In the genomic region with DNA sequence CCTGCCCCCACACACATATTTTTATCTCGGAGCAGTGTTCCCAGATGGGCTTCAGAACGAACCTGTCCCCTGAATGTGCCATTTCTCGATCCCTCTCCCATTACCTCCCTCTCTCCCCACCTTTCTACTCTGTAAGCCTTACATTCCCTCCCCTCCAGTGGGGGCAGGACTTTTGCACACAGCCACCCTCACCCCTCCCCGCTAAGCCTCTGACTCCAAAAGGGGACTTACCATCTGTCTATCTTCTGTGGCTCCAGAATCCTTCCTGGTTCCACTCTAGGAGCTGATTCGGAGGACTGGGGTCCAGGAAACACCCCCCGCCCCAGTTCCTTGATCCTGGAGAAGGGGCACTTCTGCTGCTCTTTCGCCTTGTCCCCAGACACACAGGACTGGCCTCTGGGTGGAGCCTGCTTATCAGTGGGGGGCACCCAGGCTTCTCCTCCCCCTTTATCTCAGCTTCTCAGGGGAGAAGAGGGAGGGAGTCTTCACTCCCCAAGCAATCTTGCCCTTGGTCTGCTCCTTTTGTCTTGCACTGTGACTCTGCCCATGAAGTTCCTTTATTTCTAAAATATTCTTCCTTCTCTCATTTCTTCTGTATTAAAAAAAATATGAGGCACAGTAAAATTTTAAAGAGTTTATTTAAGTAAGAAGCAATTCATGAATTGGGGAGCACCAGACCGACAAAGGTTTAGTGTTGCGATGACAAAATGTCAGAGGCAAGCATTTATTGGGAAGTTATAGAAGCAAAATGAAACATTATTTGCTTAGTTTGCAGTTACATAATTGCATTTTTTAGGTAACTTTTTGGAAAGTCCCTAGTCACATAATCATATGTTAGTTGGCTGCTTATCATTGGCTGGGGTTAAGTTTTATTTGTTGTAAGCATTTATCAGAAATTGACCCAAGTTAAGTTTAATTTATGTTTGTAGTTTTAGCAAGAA, we compare ENCODE assay signal across 1 cellular context.
TF ChIP-seq lines count a peak whose summit lies in the region.

A gene with protein sequence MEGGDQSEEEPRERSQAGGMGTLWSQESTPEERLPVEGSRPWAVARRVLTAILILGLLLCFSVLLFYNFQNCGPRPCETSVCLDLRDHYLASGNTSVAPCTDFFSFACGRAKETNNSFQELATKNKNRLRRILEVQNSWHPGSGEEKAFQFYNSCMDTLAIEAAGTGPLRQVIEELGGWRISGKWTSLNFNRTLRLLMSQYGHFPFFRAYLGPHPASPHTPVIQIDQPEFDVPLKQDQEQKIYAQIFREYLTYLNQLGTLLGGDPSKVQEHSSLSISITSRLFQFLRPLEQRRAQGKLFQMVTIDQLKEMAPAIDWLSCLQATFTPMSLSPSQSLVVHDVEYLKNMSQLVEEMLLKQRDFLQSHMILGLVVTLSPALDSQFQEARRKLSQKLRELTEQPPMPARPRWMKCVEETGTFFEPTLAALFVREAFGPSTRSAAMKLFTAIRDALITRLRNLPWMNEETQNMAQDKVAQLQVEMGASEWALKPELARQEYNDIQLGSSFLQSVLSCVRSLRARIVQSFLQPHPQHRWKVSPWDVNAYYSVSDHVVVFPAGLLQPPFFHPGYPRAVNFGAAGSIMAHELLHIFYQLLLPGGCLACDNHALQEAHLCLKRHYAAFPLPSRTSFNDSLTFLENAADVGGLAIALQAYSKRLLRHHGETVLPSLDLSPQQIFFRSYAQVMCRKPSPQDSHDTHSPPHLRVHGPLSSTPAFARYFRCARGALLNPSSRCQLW (minus strand): TSS at position 391 of the 941 bp plus-strand sequence. CDS start 157 bp downstream, at position 234.

TF ChIP-seq in K562, 482 proteins besides CTCF, POLR2A, EP300 and RAD21 (continued from another document and continues in another):
- TF ChIP-seq, protein P1, sequence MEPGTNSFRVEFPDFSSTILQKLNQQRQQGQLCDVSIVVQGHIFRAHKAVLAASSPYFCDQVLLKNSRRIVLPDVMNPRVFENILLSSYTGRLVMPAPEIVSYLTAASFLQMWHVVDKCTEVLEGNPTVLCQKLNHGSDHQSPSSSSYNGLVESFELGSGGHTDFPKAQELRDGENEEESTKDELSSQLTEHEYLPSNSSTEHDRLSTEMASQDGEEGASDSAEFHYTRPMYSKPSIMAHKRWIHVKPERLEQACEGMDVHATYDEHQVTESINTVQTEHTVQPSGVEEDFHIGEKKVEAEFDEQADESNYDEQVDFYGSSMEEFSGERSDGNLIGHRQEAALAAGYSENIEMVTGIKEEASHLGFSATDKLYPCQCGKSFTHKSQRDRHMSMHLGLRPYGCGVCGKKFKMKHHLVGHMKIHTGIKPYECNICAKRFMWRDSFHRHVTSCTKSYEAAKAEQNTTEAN (CRISPR knock-in tag; IDR thresholded peaks at IDR 0.05) = no peak
- TF ChIP-seq ATF1 (CRISPR knock-in tag; IDR thresholded peaks at IDR 0.05) = no peak
- peak; percentile 61; the same call in 1 of the 2 replicates for TF ChIP-seq ATF1 (tag; IDR thresholded peaks at IDR 0.05)
- TF ChIP-seq ZC3H8 (IDR thresholded peaks at IDR 0.05) = no peak
- TF ChIP-seq, protein P2, sequence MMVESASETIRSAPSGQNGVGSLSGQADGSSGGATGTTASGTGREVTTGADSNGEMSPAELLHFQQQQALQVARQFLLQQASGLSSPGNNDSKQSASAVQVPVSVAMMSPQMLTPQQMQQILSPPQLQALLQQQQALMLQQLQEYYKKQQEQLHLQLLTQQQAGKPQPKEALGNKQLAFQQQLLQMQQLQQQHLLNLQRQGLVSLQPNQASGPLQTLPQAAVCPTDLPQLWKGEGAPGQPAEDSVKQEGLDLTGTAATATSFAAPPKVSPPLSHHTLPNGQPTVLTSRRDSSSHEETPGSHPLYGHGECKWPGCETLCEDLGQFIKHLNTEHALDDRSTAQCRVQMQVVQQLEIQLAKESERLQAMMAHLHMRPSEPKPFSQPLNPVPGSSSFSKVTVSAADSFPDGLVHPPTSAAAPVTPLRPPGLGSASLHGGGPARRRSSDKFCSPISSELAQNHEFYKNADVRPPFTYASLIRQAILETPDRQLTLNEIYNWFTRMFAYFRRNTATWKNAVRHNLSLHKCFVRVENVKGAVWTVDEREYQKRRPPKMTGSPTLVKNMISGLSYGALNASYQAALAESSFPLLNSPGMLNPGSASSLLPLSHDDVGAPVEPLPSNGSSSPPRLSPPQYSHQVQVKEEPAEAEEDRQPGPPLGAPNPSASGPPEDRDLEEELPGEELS (CRISPR knock-in tag; IDR thresholded peaks at IDR 0.05; ENCODE audit: borderline replicate concordance) = no peak; the same call in 1 of the 2 replicates
- TF ChIP-seq, protein P3, sequence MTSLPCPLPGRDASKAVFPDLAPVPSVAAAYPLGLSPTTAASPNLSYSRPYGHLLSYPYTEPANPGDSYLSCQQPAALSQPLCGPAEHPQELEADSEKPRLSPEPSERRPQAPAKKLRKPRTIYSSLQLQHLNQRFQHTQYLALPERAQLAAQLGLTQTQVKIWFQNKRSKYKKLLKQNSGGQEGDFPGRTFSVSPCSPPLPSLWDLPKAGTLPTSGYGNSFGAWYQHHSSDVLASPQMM (CRISPR knock-in tag; IDR thresholded peaks at IDR 0.05) = no peak
- TF ChIP-seq CCAR2 (IDR thresholded peaks at IDR 0.05; ENCODE audit: low read depth, low read length) = no peak
- no peak for TF ChIP-seq MEF2D (tag; conservative IDR thresholded peaks at IDR 0.05; ENCODE audit: low read depth)
- no peak for TF ChIP-seq ZNF354B (CRISPR knock-in tag; IDR thresholded peaks at IDR 0.05)
- TF ChIP-seq, protein P4, sequence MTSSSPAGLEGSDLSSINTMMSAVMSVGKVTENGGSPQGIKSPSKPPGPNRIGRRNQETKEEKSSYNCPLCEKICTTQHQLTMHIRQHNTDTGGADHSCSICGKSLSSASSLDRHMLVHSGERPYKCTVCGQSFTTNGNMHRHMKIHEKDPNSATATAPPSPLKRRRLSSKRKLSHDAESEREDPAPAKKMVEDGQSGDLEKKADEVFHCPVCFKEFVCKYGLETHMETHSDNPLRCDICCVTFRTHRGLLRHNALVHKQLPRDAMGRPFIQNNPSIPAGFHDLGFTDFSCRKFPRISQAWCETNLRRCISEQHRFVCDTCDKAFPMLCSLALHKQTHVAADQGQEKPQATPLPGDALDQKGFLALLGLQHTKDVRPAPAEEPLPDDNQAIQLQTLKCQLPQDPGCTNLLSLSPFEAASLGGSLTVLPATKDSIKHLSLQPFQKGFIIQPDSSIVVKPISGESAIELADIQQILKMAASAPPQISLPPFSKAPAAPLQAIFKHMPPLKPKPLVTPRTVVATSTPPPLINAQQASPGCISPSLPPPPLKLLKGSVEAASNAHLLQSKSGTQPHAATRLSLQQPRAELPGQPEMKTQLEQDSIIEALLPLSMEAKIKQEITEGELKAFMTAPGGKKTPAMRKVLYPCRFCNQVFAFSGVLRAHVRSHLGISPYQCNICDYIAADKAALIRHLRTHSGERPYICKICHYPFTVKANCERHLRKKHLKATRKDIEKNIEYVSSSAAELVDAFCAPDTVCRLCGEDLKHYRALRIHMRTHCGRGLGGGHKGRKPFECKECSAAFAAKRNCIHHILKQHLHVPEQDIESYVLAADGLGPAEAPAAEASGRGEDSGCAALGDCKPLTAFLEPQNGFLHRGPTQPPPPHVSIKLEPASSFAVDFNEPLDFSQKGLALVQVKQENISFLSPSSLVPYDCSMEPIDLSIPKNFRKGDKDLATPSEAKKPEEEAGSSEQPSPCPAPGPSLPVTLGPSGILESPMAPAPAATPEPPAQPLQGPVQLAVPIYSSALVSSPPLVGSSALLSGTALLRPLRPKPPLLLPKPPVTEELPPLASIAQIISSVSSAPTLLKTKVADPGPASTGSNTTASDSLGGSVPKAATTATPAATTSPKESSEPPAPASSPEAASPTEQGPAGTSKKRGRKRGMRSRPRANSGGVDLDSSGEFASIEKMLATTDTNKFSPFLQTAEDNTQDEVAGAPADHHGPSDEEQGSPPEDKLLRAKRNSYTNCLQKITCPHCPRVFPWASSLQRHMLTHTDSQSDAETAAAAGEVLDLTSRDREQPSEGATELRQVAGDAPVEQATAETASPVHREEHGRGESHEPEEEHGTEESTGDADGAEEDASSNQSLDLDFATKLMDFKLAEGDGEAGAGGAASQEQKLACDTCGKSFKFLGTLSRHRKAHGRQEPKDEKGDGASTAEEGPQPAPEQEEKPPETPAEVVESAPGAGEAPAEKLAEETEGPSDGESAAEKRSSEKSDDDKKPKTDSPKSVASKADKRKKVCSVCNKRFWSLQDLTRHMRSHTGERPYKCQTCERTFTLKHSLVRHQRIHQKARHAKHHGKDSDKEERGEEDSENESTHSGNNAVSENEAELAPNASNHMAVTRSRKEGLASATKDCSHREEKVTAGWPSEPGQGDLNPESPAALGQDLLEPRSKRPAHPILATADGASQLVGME (CRISPR knock-in tag; IDR thresholded peaks at IDR 0.05) = peak; percentile 43; the same call in 1 of the 2 replicates
- peak; percentile 89; the same call in 1 of the 2 replicates for TF ChIP-seq PML (IDR thresholded peaks at IDR 0.05; ENCODE audit: low read length)
- peak; percentile 76; the same call in 1 of the 2 replicates for TF ChIP-seq PHF8 (IDR thresholded peaks at IDR 0.05; ENCODE audit: borderline replicate concordance, low read length)
- no peak for TF ChIP-seq NR2F6 (CRISPR knock-in tag; IDR thresholded peaks at IDR 0.05)
- no peak for TF ChIP-seq RBM15 (IDR thresholded peaks at IDR 0.05; ENCODE audit: insufficient read depth, low read length)
- peak; percentile 53 for TF ChIP-seq MAFF (IDR thresholded peaks at IDR 0.05; ENCODE audit: low read length)
- TF ChIP-seq ETV1 (tag; conservative IDR thresholded peaks at IDR 0.05; ENCODE audit: low read depth) = no peak
- TF ChIP-seq FOXP1 (CRISPR knock-in tag; IDR thresholded peaks at IDR 0.05) = peak; percentile 20; the same call in 1 of the 2 replicates
- TF ChIP-seq, protein P5, sequence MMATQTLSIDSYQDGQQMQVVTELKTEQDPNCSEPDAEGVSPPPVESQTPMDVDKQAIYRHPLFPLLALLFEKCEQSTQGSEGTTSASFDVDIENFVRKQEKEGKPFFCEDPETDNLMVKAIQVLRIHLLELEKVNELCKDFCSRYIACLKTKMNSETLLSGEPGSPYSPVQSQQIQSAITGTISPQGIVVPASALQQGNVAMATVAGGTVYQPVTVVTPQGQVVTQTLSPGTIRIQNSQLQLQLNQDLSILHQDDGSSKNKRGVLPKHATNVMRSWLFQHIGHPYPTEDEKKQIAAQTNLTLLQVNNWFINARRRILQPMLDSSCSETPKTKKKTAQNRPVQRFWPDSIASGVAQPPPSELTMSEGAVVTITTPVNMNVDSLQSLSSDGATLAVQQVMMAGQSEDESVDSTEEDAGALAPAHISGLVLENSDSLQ (IDR thresholded peaks at IDR 0.05) = peak; percentile 53; the same call in 1 of the 2 replicates
- TF ChIP-seq, protein P6, sequence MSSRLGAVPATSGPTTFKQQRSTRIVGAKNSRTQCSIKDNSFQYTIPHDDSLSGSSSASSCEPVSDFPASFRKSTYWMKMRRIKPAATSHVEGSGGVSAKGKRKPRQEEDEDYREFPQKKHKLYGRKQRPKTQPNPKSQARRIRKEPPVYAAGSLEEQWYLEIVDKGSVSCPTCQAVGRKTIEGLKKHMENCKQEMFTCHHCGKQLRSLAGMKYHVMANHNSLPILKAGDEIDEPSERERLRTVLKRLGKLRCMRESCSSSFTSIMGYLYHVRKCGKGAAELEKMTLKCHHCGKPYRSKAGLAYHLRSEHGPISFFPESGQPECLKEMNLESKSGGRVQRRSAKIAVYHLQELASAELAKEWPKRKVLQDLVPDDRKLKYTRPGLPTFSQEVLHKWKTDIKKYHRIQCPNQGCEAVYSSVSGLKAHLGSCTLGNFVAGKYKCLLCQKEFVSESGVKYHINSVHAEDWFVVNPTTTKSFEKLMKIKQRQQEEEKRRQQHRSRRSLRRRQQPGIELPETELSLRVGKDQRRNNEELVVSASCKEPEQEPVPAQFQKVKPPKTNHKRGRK (tag; IDR thresholded peaks at IDR 0.05) = no peak
- peak; percentile 93 to 96 for TF ChIP-seq MAZ (CRISPR knock-in tag; conservative IDR thresholded peaks at IDR 0.05 in 1 of 2, IDR thresholded peaks at IDR 0.05 in 1 of 2)
- TF ChIP-seq TEAD1 (CRISPR knock-in tag; IDR thresholded peaks at IDR 0.05) = peak in 1 of 2 experiments; percentile 72; a peak in 1 of 4 replicates
- TF ChIP-seq EGR1 (conservative IDR thresholded peaks at IDR 0.05) = peak; percentile 43
- TF ChIP-seq, protein P7, sequence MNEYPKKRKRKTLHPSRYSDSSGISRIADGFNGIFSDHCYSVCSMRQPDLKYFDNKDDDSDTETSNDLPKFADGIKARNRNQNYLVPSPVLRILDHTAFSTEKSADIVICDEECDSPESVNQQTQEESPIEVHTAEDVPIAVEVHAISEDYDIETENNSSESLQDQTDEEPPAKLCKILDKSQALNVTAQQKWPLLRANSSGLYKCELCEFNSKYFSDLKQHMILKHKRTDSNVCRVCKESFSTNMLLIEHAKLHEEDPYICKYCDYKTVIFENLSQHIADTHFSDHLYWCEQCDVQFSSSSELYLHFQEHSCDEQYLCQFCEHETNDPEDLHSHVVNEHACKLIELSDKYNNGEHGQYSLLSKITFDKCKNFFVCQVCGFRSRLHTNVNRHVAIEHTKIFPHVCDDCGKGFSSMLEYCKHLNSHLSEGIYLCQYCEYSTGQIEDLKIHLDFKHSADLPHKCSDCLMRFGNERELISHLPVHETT (CRISPR knock-in tag; conservative IDR thresholded peaks at IDR 0.05 in 1 of 2, IDR thresholded peaks at IDR 0.05 in 1 of 2) = peak in 1 of 2 experiments; percentile 40; a peak in 1 of 4 replicates
- TF ChIP-seq C11orf30 (IDR thresholded peaks at IDR 0.05; ENCODE audit: low read depth) = peak; percentile 85
- TF ChIP-seq ZNF561 (CRISPR knock-in tag; conservative IDR thresholded peaks at IDR 0.05) = no peak
- peak; percentile 81; the same call in 1 of the 2 replicates for TF ChIP-seq XRCC5 (IDR thresholded peaks at IDR 0.05; ENCODE audit: low read depth, low read length)
- peak; percentile 52; the same call in 1 of the 2 replicates for TF ChIP-seq RBFOX2 (IDR thresholded peaks at IDR 0.05; ENCODE audit: low read depth, low read length)
- no peak for TF ChIP-seq NR2C2 (CRISPR knock-in tag; IDR thresholded peaks at IDR 0.05)
- TF ChIP-seq NR2C2 (tag; IDR thresholded peaks at IDR 0.05) = 0 out of 2 replicates have a peak, but pooled peaks have one; percentile 10
- TF ChIP-seq CEBPB (tag; IDR thresholded peaks at IDR 0.05) = no peak
- TF ChIP-seq MAFG (tag; conservative IDR thresholded peaks at IDR 0.05) = peak; percentile 82
- no peak for TF ChIP-seq CBFB (CRISPR knock-in tag; IDR thresholded peaks at IDR 0.05)
- TF ChIP-seq, protein P8, sequence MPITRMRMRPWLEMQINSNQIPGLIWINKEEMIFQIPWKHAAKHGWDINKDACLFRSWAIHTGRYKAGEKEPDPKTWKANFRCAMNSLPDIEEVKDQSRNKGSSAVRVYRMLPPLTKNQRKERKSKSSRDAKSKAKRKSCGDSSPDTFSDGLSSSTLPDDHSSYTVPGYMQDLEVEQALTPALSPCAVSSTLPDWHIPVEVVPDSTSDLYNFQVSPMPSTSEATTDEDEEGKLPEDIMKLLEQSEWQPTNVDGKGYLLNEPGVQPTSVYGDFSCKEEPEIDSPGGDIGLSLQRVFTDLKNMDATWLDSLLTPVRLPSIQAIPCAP (CRISPR knock-in tag; IDR thresholded peaks at IDR 0.05; ENCODE audit: borderline replicate concordance) = no peak
- TF ChIP-seq, protein P9, sequence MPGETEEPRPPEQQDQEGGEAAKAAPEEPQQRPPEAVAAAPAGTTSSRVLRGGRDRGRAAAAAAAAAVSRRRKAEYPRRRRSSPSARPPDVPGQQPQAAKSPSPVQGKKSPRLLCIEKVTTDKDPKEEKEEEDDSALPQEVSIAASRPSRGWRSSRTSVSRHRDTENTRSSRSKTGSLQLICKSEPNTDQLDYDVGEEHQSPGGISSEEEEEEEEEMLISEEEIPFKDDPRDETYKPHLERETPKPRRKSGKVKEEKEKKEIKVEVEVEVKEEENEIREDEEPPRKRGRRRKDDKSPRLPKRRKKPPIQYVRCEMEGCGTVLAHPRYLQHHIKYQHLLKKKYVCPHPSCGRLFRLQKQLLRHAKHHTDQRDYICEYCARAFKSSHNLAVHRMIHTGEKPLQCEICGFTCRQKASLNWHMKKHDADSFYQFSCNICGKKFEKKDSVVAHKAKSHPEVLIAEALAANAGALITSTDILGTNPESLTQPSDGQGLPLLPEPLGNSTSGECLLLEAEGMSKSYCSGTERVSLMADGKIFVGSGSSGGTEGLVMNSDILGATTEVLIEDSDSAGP (CRISPR knock-in tag; IDR thresholded peaks at IDR 0.05) = peak; percentile 27; the same call in 1 of the 2 replicates
- 0 out of 2 replicates have a peak, but pooled peaks have one; percentile 67 for TF ChIP-seq KAT7 (CRISPR knock-in tag; IDR thresholded peaks at IDR 0.05; ENCODE audit: borderline replicate concordance)
